Comparison of ENCODE assay signal across 13 cellular contexts in genomic region chr14:104389326-104390220, GRCh38.
DNase-seq lines count a peak whose midpoint lies in the region; ATAC-seq and TF ChIP-seq lines count a peak whose summit lies in the region.
"Had no signal": no experiment of that assay in that cellular context is flagged by ENCODE, and none has a peak within 500 bp of the region (broad histone marks: within the 10 kb centered on the region; RNA-seq: fewer than 3 reads in every experiment).

No MANE protein-coding gene starts in this region.

- POLR2A ChIA-PET in activated CD4-positive, alpha-beta memory T cell treated with anti-CD3 and anti-CD28 coated beads for 36 hours (lab: Charles Lee): no interaction called here

- H3K27ac Mint-ChIP-seq in activated CD4-positive, alpha-beta memory T cell treated with anti-CD3 and anti-CD28 coated beads for 36 hours: no peak overlapping the region
- no peak overlapping the region for H3K27ac Mint-ChIP-seq in endodermal cell
- H3K27ac Mint-ChIP-seq: B cell had no signal

- 74% methylated on average over 28 of the region's 28 CpGs for WGBS in right cardiac atrium
- WGBS in endodermal cell (ENCODE audit: insufficient coverage in 1 of 2, insufficient read length in 1 of 2), 2 experiments: 89 to 92% methylated on average over 17 to 28 of the region's 28 CpGs
- 80 to 89% methylated on average over 16 to 28 of the region's 28 CpGs for WGBS in upper lobe of left lung, 2 donors

- no peak overlapping the region for H3K9ac ChIP-seq in endodermal cell (ENCODE audit: extremely low read depth, low read length, poor library complexity, severe bottlenecking)

- H3K4me3 ChIP-seq in right cardiac atrium (ENCODE audit: low read length): no peak overlapping the region
- H3K4me3 ChIP-seq in left ventricle myocardium inferior: no peak overlapping the region
- H3K4me3 ChIP-seq in endodermal cell (ENCODE audit: low read length): no peak overlapping the region
- H3K4me3 ChIP-seq in upper lobe of left lung: no peak overlapping the region

- no peak for ATAC-seq in right cardiac atrium
- no peak for ATAC-seq in upper lobe of left lung (ENCODE audit: low FRiP score in 2 of 2)

- intact Hi-C loops in right cardiac atrium (cut with DNase I) (no loop called here), left ventricle myocardium inferior (cut with micrococcal nuclease) (no loop called here)
- intact Hi-C loops in activated CD4-positive, alpha-beta memory T cell treated with anti-CD3 and anti-CD28 coated beads for 36 hours (cut with micrococcal nuclease): no loop called here

- TF ChIP-seq POLR2A in upper lobe of left lung (IDR thresholded peaks at IDR 0.05): no peak

- no peaks in the 10 kb centered on the region for H3K9me3 ChIP-seq in right cardiac atrium (ENCODE audit: control insufficient read depth, low read length)
- H3K9me3 ChIP-seq in left ventricle myocardium inferior (replicated peaks): no peaks in the 10 kb centered on the region
- no peaks in the 10 kb centered on the region for H3K9me3 ChIP-seq in endodermal cell (ENCODE audit: control insufficient read depth, low read length)
- H3K9me3 ChIP-seq in upper lobe of left lung: no peaks in the 10 kb centered on the region

- H3K27ac ChIP-seq in right cardiac atrium (ENCODE audit: low read length): no peak overlapping the region
- no peak overlapping the region for H3K27ac ChIP-seq in left ventricle myocardium inferior (replicated peaks)
- no peak overlapping the region for H3K27ac ChIP-seq in endodermal cell (ENCODE audit: low read depth, low read length)
- H3K27ac ChIP-seq in upper lobe of left lung: no peak overlapping the region

- H3K9me3 Mint-ChIP-seq in activated CD4-positive, alpha-beta memory T cell treated with anti-CD3 and anti-CD28 coated beads for 36 hours: no peaks in the 10 kb centered on the region
- H3K9me3 Mint-ChIP-seq in endodermal cell: no peaks in the 10 kb centered on the region

- TF ChIP-seq EP300 in upper lobe of left lung (IDR thresholded peaks at IDR 0.05): no peak

- TF ChIP-seq CTCF in left ventricle myocardium inferior (IDR thresholded peaks at IDR 0.05; ENCODE audit: borderline replicate concordance) (no peak), endodermal cell (conservative IDR thresholded peaks at IDR 0.05) (no peak), upper lobe of left lung (IDR thresholded peaks at IDR 0.05) (no peak)

- no peaks in the 10 kb centered on the region for H3K4me1 ChIP-seq in right cardiac atrium (ENCODE audit: control insufficient read depth, insufficient read depth, low read length)
- peaks cover 33% of the 10 kb centered on the region for H3K4me1 ChIP-seq in left ventricle myocardium inferior
- no peaks in the 10 kb centered on the region for H3K4me1 ChIP-seq in endodermal cell (ENCODE audit: control insufficient read depth, insufficient read depth, low read length)
- H3K4me1 ChIP-seq in upper lobe of left lung: peaks cover 12 to 17% (median 14%) of the 10 kb centered on the region in 4 donors

- peaks cover 50% of the 10 kb centered on the region for H3K4me1 Mint-ChIP-seq in activated CD4-positive, alpha-beta memory T cell treated with anti-CD3 and anti-CD28 coated beads for 36 hours (ENCODE audit: low read depth)
- peaks cover 7% of the 10 kb centered on the region for H3K4me1 Mint-ChIP-seq in endodermal cell

- H3K27me3 ChIP-seq in right cardiac atrium (ENCODE audit: control insufficient read depth, insufficient read depth): no peaks in the 10 kb centered on the region
- peaks cover 17% of the 10 kb centered on the region for H3K27me3 ChIP-seq in left ventricle myocardium inferior (ENCODE audit: low read depth)
- no peaks in the 10 kb centered on the region for H3K27me3 ChIP-seq in endodermal cell (ENCODE audit: control insufficient read depth, insufficient read depth, low read length, poor library complexity, severe bottlenecking)
- H3K27me3 ChIP-seq in upper lobe of left lung: no peaks in the 10 kb centered on the region

- DNase-seq in right cardiac atrium: peak in 2 of 3 donors; percentile 33 to 43
- no peak for DNase-seq in left ventricle myocardium inferior
- DNase-seq in activated CD4-positive, alpha-beta memory T cell treated with anti-CD3 and anti-CD28 coated beads for 36 hours: peak; percentile 31
- DNase-seq in endodermal cell: peak; percentile 32
- DNase-seq in upper lobe of left lung: peak; percentile 15 to 69
- DNase-seq in cerebellar cortex (ENCODE audit: low spot score): no peak
- DNase-seq in HuH-7.5 (ENCODE audit: low spot score): no peak
- no peak for DNase-seq in hepatic stellate cell (ENCODE audit: low spot score)
- DNase-seq: dermis blood vessel endothelial cell, foreskin melanocyte, MM.1S, NCI-H2227 treated with DMSO at 0.1 percent for 48 hours had no signal

- H3K27me3 Mint-ChIP-seq in activated CD4-positive, alpha-beta memory T cell treated with anti-CD3 and anti-CD28 coated beads for 36 hours: no peaks in the 10 kb centered on the region
- no peaks in the 10 kb centered on the region for H3K27me3 Mint-ChIP-seq in endodermal cell (ENCODE audit: insufficient read depth)
- H3K27me3 Mint-ChIP-seq: B cell had no signal

- H3K36me3 Mint-ChIP-seq in activated CD4-positive, alpha-beta memory T cell treated with anti-CD3 and anti-CD28 coated beads for 36 hours: no peaks in the 10 kb centered on the region
- no peaks in the 10 kb centered on the region for H3K36me3 Mint-ChIP-seq in endodermal cell (ENCODE audit: low read depth)

- H3K36me3 ChIP-seq in left ventricle myocardium inferior (no peaks in the 10 kb centered on the region), endodermal cell (ENCODE audit: control insufficient read depth, insufficient read depth, low read length) (no peaks in the 10 kb centered on the region), upper lobe of left lung (no peaks in the 10 kb centered on the region)

- CTCF ChIA-PET in activated CD4-positive, alpha-beta memory T cell treated with anti-CD3 and anti-CD28 coated beads for 36 hours (lab: Charles Lee): no interaction called here

- H3K4me3 Mint-ChIP-seq in activated CD4-positive, alpha-beta memory T cell treated with anti-CD3 and anti-CD28 coated beads for 36 hours: no peak overlapping the region
- no peak overlapping the region for H3K4me3 Mint-ChIP-seq in endodermal cell
- H3K4me3 Mint-ChIP-seq: B cell had no signal

Comparison
In these comparisons a context has a peak if more than half of its experiments do, and no peak if none do; other contexts are left out.
1. DNase-seq: peak in right cardiac atrium (2 of 3), activated CD4-positive, alpha-beta memory T cell treated with anti-CD3 and anti-CD28 coated beads for 36 hours (single experiment), endodermal cell (single experiment) and upper lobe of left lung (2 of 2); none in left ventricle myocardium inferior (single experiment), cerebellar cortex (single experiment), HuH-7.5 (single experiment) and hepatic stellate cell (single experiment).